9 cellular contexts compared by ENCODE assay signal in the genomic region with DNA sequence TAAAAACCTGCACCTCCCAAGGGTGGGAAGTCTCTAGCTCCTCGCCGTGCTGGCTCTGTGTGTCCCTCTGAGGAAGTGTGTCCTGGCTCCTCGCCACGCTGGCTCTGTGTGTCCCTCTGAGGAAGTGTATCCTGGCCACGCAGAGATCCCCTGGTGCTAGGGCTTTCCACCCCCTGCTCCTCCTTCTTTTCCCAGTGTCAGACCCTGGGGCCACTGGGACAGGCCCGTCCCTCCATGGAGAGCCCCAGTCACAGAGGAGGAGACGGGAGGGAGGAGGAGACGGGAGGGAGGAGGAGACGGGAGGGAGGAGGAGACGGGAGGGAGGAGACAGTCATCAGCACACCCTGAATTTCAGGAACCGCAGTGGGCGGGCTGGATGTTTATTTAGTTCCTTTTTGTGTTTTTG. TPM values are rescaled to one million over a fixed set of nuclear protein-coding genes. Genes with fewer than 3 reads are reported as not detected.
A peak's percentile ranks its signal among the peaks of the same experiment; 100 is the strongest.
DNase-seq lines count a peak whose midpoint lies in the region; ATAC-seq, FAIRE-seq and TF ChIP-seq lines count a peak whose summit lies in the region.
"Had no signal": no experiment of that assay in that cellular context is flagged by ENCODE, and none has a peak within 500 bp of the region (broad histone marks: within the 10 kb centered on the region; RNA-seq: fewer than 3 reads in every experiment).

No MANE protein-coding gene starts in this region.

- H3K4me3 Mint-ChIP-seq in glutamatergic neuron (ENCODE audit: unreplicated experiment) = no peak overlapping the region
- no peak overlapping the region for H3K4me3 Mint-ChIP-seq in effector memory CD8-positive, alpha-beta T cell

- peak overlapping the region; percentile 33 for H3K27ac Mint-ChIP-seq in glutamatergic neuron (ENCODE audit: unreplicated experiment)
- peak overlapping the region in 1 of 2 donors; percentile 18 for H3K27ac Mint-ChIP-seq in effector memory CD8-positive, alpha-beta T cell

- H3K36me3 ChIP-seq in SK-N-MC (ENCODE audit: insufficient read depth, low read length) = no peaks in the 10 kb centered on the region

- peak overlapping the region; percentile 77 for H3K27ac ChIP-seq in SK-N-MC

- TF ChIP-seq CTCF in glutamatergic neuron (IDR thresholded peaks at IDR 0.05; ENCODE audit: partially characterized antibody, unreplicated experiment) = no peak

- no peaks in the 10 kb centered on the region for H3K9me3 ChIP-seq in SK-N-MC (ENCODE audit: low read depth, low read length)

- peak overlapping the region; percentile 74 for H3K4me3 ChIP-seq in SK-N-MC

- H3K27me3 Mint-ChIP-seq in glutamatergic neuron (ENCODE audit: unreplicated experiment) = peaks cover 8% of the 10 kb centered on the region
- H3K27me3 Mint-ChIP-seq in effector memory CD8-positive, alpha-beta T cell = peaks cover 0 to 47% of the 10 kb centered on the region in 2 donors

- intact Hi-C loops in posterior vena cava (cut with DNase I) = no loop called here

- H3K36me3 Mint-ChIP-seq in glutamatergic neuron (ENCODE audit: unreplicated experiment) = no peaks in the 10 kb centered on the region
- no peaks in the 10 kb centered on the region for H3K36me3 Mint-ChIP-seq in effector memory CD8-positive, alpha-beta T cell (ENCODE audit: insufficient read depth)

- H3K4me1 Mint-ChIP-seq in glutamatergic neuron (ENCODE audit: low read depth, unreplicated experiment) = peaks cover 45% of the 10 kb centered on the region
- peaks cover 5% of the 10 kb centered on the region in 2 donors for H3K4me1 Mint-ChIP-seq in effector memory CD8-positive, alpha-beta T cell (ENCODE audit: low read depth in 2 of 2)

- peak overlapping the region; percentile 49 for H3K9ac ChIP-seq in SK-N-MC (ENCODE audit: insufficient read length)

- FAIRE-seq in GM19239 (lab: Jason Lieb, UNC) = no peak

- peaks cover 6% of the 10 kb centered on the region for H3K9me3 Mint-ChIP-seq in glutamatergic neuron (ENCODE audit: unreplicated experiment)
- H3K9me3 Mint-ChIP-seq in effector memory CD8-positive, alpha-beta T cell = no peaks in the 10 kb centered on the region

- DNase-seq in SK-N-MC (ENCODE audit: low read depth, low spot score) (no peak), glutamatergic neuron (no peak), posterior vena cava (ENCODE audit: low spot score) (peak; percentile 97), NCI-H1694 treated with DMSO at 0.1 percent for 48 hours (lab: John Stamatoyannopoulos, UW) (no peak), GM19239 (ENCODE audit: insufficient read length, low spot score) (no peak)
- DNase-seq in effector memory CD8-positive, alpha-beta T cell = no peak

- ATAC-seq in GM18498 (IDR thresholded peaks at IDR 0.05; ENCODE audit: unreplicated experiment) (peak; percentile 40), HG02870 (IDR thresholded peaks at IDR 0.05; ENCODE audit: unreplicated experiment) (peak; percentile 32)
- no peak for ATAC-seq in effector memory CD8-positive, alpha-beta T cell (replicated peaks)

RNA-seq across cellular contexts. Expression of a gene that starts 53.8 kb away (rescaled TPM):
- total RNA-seq in glutamatergic neuron (ENCODE audit: unreplicated experiment) (9.4 TPM), posterior vena cava (under 1 TPM in 1 of 2 donors, not detected in 1; 0.24 TPM)
- total RNA-seq: SK-MEL-5 had no signal
